In genomic region chr9:91423785-91424402, GRCh38 we compare ENCODE assay signal across 1 cellular context.
TF ChIP-seq lines count a peak whose summit lies in the region.

Gene NFIL3 (minus strand): TSS chr9:91423832. CDS start chr9:91410734, 13,098 bp downstream.

TF ChIP-seq in HepG2, 621 proteins besides CTCF, POLR2A, EP300 and RAD21 (continued from another document and continues in another):
- TF ChIP-seq UBTF (CRISPR knock-in tag; IDR thresholded peaks at IDR 0.05) (peak; percentile 84), PHF20 (CRISPR knock-in tag; IDR thresholded peaks at IDR 0.05) (no peak), ZNF850 (CRISPR knock-in tag; conservative IDR thresholded peaks at IDR 0.05) (peak; percentile 75; the same call in 1 of the 2 replicates), NFYB (CRISPR knock-in tag; IDR thresholded peaks at IDR 0.05) (peak; percentile 43; the same call in 1 of the 2 replicates), STAT6 (CRISPR knock-in tag; IDR thresholded peaks at IDR 0.05; ENCODE audit: borderline replicate concordance) (no peak), ZNF337 (CRISPR knock-in tag; IDR thresholded peaks at IDR 0.05; ENCODE audit: borderline replicate concordance, low read depth) (no peak), KAT8 (CRISPR knock-in tag; IDR thresholded peaks at IDR 0.05) (no peak; the same call in 1 of the 2 replicates), MED1 (CRISPR knock-in tag; IDR thresholded peaks at IDR 0.05) (peak; percentile 65; the same call in 1 of the 2 replicates), ZBTB2 (CRISPR knock-in tag; IDR thresholded peaks at IDR 0.05; ENCODE audit: low read depth) (peak; percentile 76; the same call in 1 of the 2 replicates), FOXK1 (CRISPR knock-in tag; IDR thresholded peaks at IDR 0.05; ENCODE audit: borderline replicate concordance, low read depth) (peak; percentile 6; the same call in 1 of the 2 replicates), HDAC6 (IDR thresholded peaks at IDR 0.05; ENCODE audit: low read depth, low read length) (no peak), HOXA3 (CRISPR knock-in tag; IDR thresholded peaks at IDR 0.05) (peak; percentile 41), ZSCAN30 (CRISPR knock-in tag; IDR thresholded peaks at IDR 0.05) (0 out of 2 replicates have a peak, but pooled peaks have one; percentile 51), CEBPG (CRISPR knock-in tag; IDR thresholded peaks at IDR 0.05) (peak; percentile 93), SP4 (CRISPR knock-in tag; IDR thresholded peaks at IDR 0.05) (peak; percentile 31; the same call in 1 of the 2 replicates), RNF2 (conservative IDR thresholded peaks at IDR 0.05; ENCODE audit: low read depth) (no peak), ZBTB14 (CRISPR knock-in tag; IDR thresholded peaks at IDR 0.05) (0 out of 2 replicates have a peak, but pooled peaks have one; percentile 25), ZNF557 (CRISPR knock-in tag; IDR thresholded peaks at IDR 0.05) (no peak), ZNF343 (CRISPR knock-in tag; IDR thresholded peaks at IDR 0.05) (no peak), MAZ (IDR thresholded peaks at IDR 0.05; ENCODE audit: borderline replicate concordance, low read depth, low read length) (0 out of 2 replicates have a peak, but pooled peaks have one; percentile 4), MAZ (CRISPR knock-in tag; IDR thresholded peaks at IDR 0.05; ENCODE audit: low read depth) (peak; percentile 44), MYPOP (CRISPR knock-in tag; IDR thresholded peaks at IDR 0.05) (peak; percentile 78), ZBTB7B (CRISPR knock-in tag; IDR thresholded peaks at IDR 0.05) (peak; percentile 21; the same call in 1 of the 2 replicates), ZNF614 (CRISPR knock-in tag; IDR thresholded peaks at IDR 0.05; ENCODE audit: borderline replicate concordance) (no peak), PITX1 (CRISPR knock-in tag; IDR thresholded peaks at IDR 0.05) (no peak), CHD4 (IDR thresholded peaks at IDR 0.05; ENCODE audit: borderline replicate concordance, low read length) (no peak), SUZ12 (IDR thresholded peaks at IDR 0.05; ENCODE audit: low read depth, low read length) (no peak), SKIL (CRISPR knock-in tag; IDR thresholded peaks at IDR 0.05; ENCODE audit: borderline replicate concordance) (0 out of 2 replicates have a peak, but pooled peaks have one; percentile 24), KLF15 (CRISPR knock-in tag; IDR thresholded peaks at IDR 0.05; ENCODE audit: borderline replicate concordance) (no peak), MYNN (CRISPR knock-in tag; IDR thresholded peaks at IDR 0.05; ENCODE audit: low read depth) (no peak), ZNF407 (CRISPR knock-in tag; IDR thresholded peaks at IDR 0.05; ENCODE audit: not compliant biosample characterization) (no peak), ZNF629 (CRISPR knock-in tag; conservative IDR thresholded peaks at IDR 0.05) (0 out of 2 replicates have a peak, but pooled peaks have one; percentile 6), ZUFSP (CRISPR knock-in tag; IDR thresholded peaks at IDR 0.05; ENCODE audit: borderline replicate concordance) (no peak), ZNF44 (CRISPR knock-in tag; IDR thresholded peaks at IDR 0.05) (no peak), POLR2G (IDR thresholded peaks at IDR 0.05; ENCODE audit: low read depth, low read length) (peak; percentile 66; the same call in 1 of the 2 replicates), ZNF580 (CRISPR knock-in tag; IDR thresholded peaks at IDR 0.05; ENCODE audit: borderline replicate concordance, low read depth) (peak; percentile 21; the same call in 1 of the 2 replicates)
